ENCODE assay signal across 14 cellular contexts in genomic region chr12:32002848-32003493, GRCh38. TPM values are rescaled to one million over a fixed set of nuclear protein-coding genes. Genes with fewer than 3 reads are reported as not detected.
DNase-seq lines count a peak whose midpoint lies in the region; ATAC-seq and TF ChIP-seq lines count a peak whose summit lies in the region.
"Had no signal": no experiment of that assay in that cellular context is flagged by ENCODE, and none has a peak within 500 bp of the region (broad histone marks: within the 10 kb centered on the region; RNA-seq: fewer than 3 reads in every experiment).

No MANE protein-coding gene starts in this region.

- ATAC-seq in WTC11: no peak
- ATAC-seq in HG03439 (IDR thresholded peaks at IDR 0.05; ENCODE audit: unreplicated experiment): no peak

- H3K79me1 ChIP-seq in trophoblast cell (ENCODE audit: low read length): no peaks in the 10 kb centered on the region

- H3K9me3 Mint-ChIP-seq in activated naive CD8-positive, alpha-beta T cell (ENCODE audit: low read depth): no peaks in the 10 kb centered on the region
- peaks cover 6% of the 10 kb centered on the region for H3K9me3 Mint-ChIP-seq in activated naive CD8-positive, alpha-beta T cell treated with anti-CD3 and anti-CD28 coated beads for 36 hours
- peaks cover 4% of the 10 kb centered on the region for H3K9me3 Mint-ChIP-seq in WTC11

- H3K4me1 Mint-ChIP-seq in activated naive CD8-positive, alpha-beta T cell (ENCODE audit: low read depth): peaks cover 2% of the 10 kb centered on the region
- peaks cover 4% of the 10 kb centered on the region for H3K4me1 Mint-ChIP-seq in activated naive CD8-positive, alpha-beta T cell treated with anti-CD3 and anti-CD28 coated beads for 36 hours
- peaks cover 5% of the 10 kb centered on the region; the same call in 1 of the 2 replicates for H3K4me1 Mint-ChIP-seq in WTC11

- no peak overlapping the region for H4K12ac ChIP-seq in trophoblast cell (ENCODE audit: low read depth, low read length)

- no peak overlapping the region for H3K27ac ChIP-seq in trophoblast cell (ENCODE audit: low read depth, low read length)
- H3K27ac ChIP-seq: SJCRH30, tibial nerve had no signal

- no peak overlapping the region for H3K23ac ChIP-seq in trophoblast cell (ENCODE audit: low read length)

- POLR2A ChIA-PET in WTC11 (lab: Charles Lee): interaction anchor here (0.6 kb wide), 1 partner anchor 111 kb away, joined by 4 read pairs; no protein-coding TSS in a partner anchor

- no peak overlapping the region for H3K18ac ChIP-seq in trophoblast cell (ENCODE audit: low read length)

- H3K4me2 ChIP-seq in trophoblast cell (ENCODE audit: low read length): no peak overlapping the region

- no peak overlapping the region for H2AFZ ChIP-seq in trophoblast cell (ENCODE audit: insufficient read depth, low read length, poor library complexity)

- no peak for TF ChIP-seq CTCF in WTC11 (IDR thresholded peaks at IDR 0.05)

- no peak overlapping the region for H3K4ac ChIP-seq in trophoblast cell (ENCODE audit: low read depth, low read length)

- H3K27me3 ChIP-seq in trophoblast cell (ENCODE audit: insufficient read depth, low read length): no peaks in the 10 kb centered on the region
- H3K27me3 ChIP-seq: SJCRH30, spleen, tibial nerve had no signal

- no peak overlapping the region for H2BK12ac ChIP-seq in trophoblast cell (ENCODE audit: low read length)

- DNase-seq in activated naive CD8-positive, alpha-beta T cell treated with anti-CD3 and anti-CD28 coated beads for 36 hours: no peak
- DNase-seq in WTC11 (ENCODE audit: low spot score) (no peak), fibroblast of the conjunctiva (ENCODE audit: low read depth) (peak; percentile 2), stromal cell of bone marrow (ENCODE audit: low read depth) (peak; percentile 12), trophoblast cell (no peak), RKO (ENCODE audit: low spot score) (no peak)
- DNase-seq: activated naive CD4-positive, alpha-beta T cell treated with anti-CD3 and anti-CD28 coated beads, Interleukin-2, amount 50 U/mL, for 16 hours; NCI-H187; NK-92 treated with Interleukin-12 subunit alpha and Interleukin-12 subunit beta, amount 100 ng/mL, for 24 hours; SJCRH30; spleen had no signal

- CTCF ChIA-PET in WTC11 (lab: Charles Lee): interaction anchor here (0.6 to 1.2 kb wide), 4 partner anchors 43 to 753 kb away, joined by 3 to 5 read pairs (median 4); partner anchors contain the start of gene YARS2

- H4K8ac ChIP-seq in trophoblast cell (ENCODE audit: low read depth, low read length): no peak overlapping the region

- no peak overlapping the region for H3K14ac ChIP-seq in trophoblast cell (ENCODE audit: low read length)

- H3K4me1 ChIP-seq in trophoblast cell (ENCODE audit: control insufficient read depth in 1 of 2, insufficient read depth in 2 of 2, low read length in 2 of 2): peaks cover 2 to 3% of the 10 kb centered on the region in 2 experiments
- H3K4me1 ChIP-seq: SJCRH30, spleen, tibial nerve had no signal

- H4K91ac ChIP-seq in trophoblast cell (ENCODE audit: low read depth, low read length): no peak overlapping the region

- no peak overlapping the region for H2BK120ac ChIP-seq in trophoblast cell (ENCODE audit: insufficient read depth, low read length, poor library complexity)

- no peak overlapping the region for H3K9ac ChIP-seq in trophoblast cell (ENCODE audit: low read length)

- H3K79me2 ChIP-seq in trophoblast cell (ENCODE audit: control insufficient read depth, insufficient read depth, low read length, poor library complexity): no peaks in the 10 kb centered on the region

- no peaks in the 10 kb centered on the region for H3K9me3 ChIP-seq in trophoblast cell (ENCODE audit: insufficient read depth, low read depth, low read length)
- H3K9me3 ChIP-seq: SJCRH30, tibial nerve had no signal

- no peak overlapping the region for H2BK5ac ChIP-seq in trophoblast cell (ENCODE audit: low read depth, low read length, poor library complexity)

- H3K4me3 ChIP-seq in trophoblast cell (ENCODE audit: low read depth, low read length): no peak overlapping the region
- H3K4me3 ChIP-seq: SJCRH30, spleen, tibial nerve had no signal

- H3K27me3 Mint-ChIP-seq in activated naive CD8-positive, alpha-beta T cell: no peaks in the 10 kb centered on the region
- no peaks in the 10 kb centered on the region for H3K27me3 Mint-ChIP-seq in activated naive CD8-positive, alpha-beta T cell treated with anti-CD3 and anti-CD28 coated beads for 36 hours
- H3K27me3 Mint-ChIP-seq in WTC11 (ENCODE audit: low read depth): no peaks in the 10 kb centered on the region

- no peak overlapping the region for H3K4me3 Mint-ChIP-seq in activated naive CD8-positive, alpha-beta T cell
- no peak overlapping the region for H3K4me3 Mint-ChIP-seq in activated naive CD8-positive, alpha-beta T cell treated with anti-CD3 and anti-CD28 coated beads for 36 hours
- no peak overlapping the region for H3K4me3 Mint-ChIP-seq in WTC11

- H2AK5ac ChIP-seq in trophoblast cell (ENCODE audit: low read length): no peak overlapping the region

- H3K36me3 Mint-ChIP-seq in activated naive CD8-positive, alpha-beta T cell: peaks cover 12% of the 10 kb centered on the region
- peaks cover 35% of the 10 kb centered on the region for H3K36me3 Mint-ChIP-seq in activated naive CD8-positive, alpha-beta T cell treated with anti-CD3 and anti-CD28 coated beads for 36 hours
- H3K36me3 Mint-ChIP-seq in WTC11: peaks cover 34% of the 10 kb centered on the region

- peak overlapping the region; percentile 8 for H3K27ac Mint-ChIP-seq in activated naive CD8-positive, alpha-beta T cell
- H3K27ac Mint-ChIP-seq in activated naive CD8-positive, alpha-beta T cell treated with anti-CD3 and anti-CD28 coated beads for 36 hours: no peak overlapping the region
- H3K27ac Mint-ChIP-seq in WTC11: peak overlapping the region; percentile 74

- peaks cover 9 to 19% of the 10 kb centered on the region in 2 experiments for H3K36me3 ChIP-seq in trophoblast cell (ENCODE audit: control insufficient read depth in 1 of 2, insufficient read depth in 2 of 2, low read length in 2 of 2)

- WGBS in trophoblast cell (ENCODE audit: extremely low coverage, insufficient coverage, insufficient read length): no CpG with 5 or more reads among the region's 1 CpG

TF ChIP-seq in WTC11, 78 proteins besides CTCF, POLR2A, EP300 and RAD21 (continues in another document):
- TF ChIP-seq HMGXB4 (CRISPR knock-in tag; IDR thresholded peaks at IDR 0.05) (no peak), ZNF219 (CRISPR knock-in tag; IDR thresholded peaks at IDR 0.05; ENCODE audit: borderline replicate concordance) (no peak), PRRX2 (CRISPR knock-in tag; IDR thresholded peaks at IDR 0.05) (no peak), NFYB (CRISPR knock-in tag; conservative IDR thresholded peaks at IDR 0.05; ENCODE audit: low read depth) (no peak), ZNF263 (CRISPR knock-in tag; IDR thresholded peaks at IDR 0.05; ENCODE audit: low read depth) (no peak), FOXJ3 (CRISPR knock-in tag; IDR thresholded peaks at IDR 0.05; ENCODE audit: borderline replicate concordance) (no peak), SMAD4 (CRISPR knock-in tag; IDR thresholded peaks at IDR 0.05) (no peak), AR (CRISPR knock-in tag; IDR thresholded peaks at IDR 0.05) (no peak), TP53 (CRISPR knock-in tag; IDR thresholded peaks at IDR 0.05) (no peak), CREB1 (CRISPR knock-in tag; IDR thresholded peaks at IDR 0.05) (no peak), MXD4 (CRISPR knock-in tag; IDR thresholded peaks at IDR 0.05; ENCODE audit: borderline replicate concordance) (no peak)

RNA-seq across cellular contexts. Expression of gene RESF1, which starts 43.8 kb away (rescaled TPM):
- total RNA-seq in activated naive CD8-positive, alpha-beta T cell treated with anti-CD3 and anti-CD28 coated beads for 36 hours: 10 to 100 TPM; 76.5 to 79.1 TPM
- 78.1 to 91.4 TPM (median 79.9 TPM) in 3 replicates for total RNA-seq in WTC11 (2021)
- polyA plus RNA-seq in trophoblast cell (2013): 38.8 and 41.7 TPM in 2 replicates

Comparison
In these comparisons a context has a peak if more than half of its experiments do, and no peak if none do; other contexts are left out.
1. DNase-seq: peak in fibroblast of the conjunctiva (single experiment) and stromal cell of bone marrow (single experiment); none in activated naive CD8-positive, alpha-beta T cell treated with anti-CD3 and anti-CD28 coated beads for 36 hours (single experiment), WTC11 (single experiment), trophoblast cell (0 of 2) and RKO (single experiment).